ENCODE assay signal across 23 cellular contexts in genomic region chr10:29199344-29199743, GRCh38.
"Had no signal": no experiment of that assay in that cellular context is flagged by ENCODE, and none has a peak within 500 bp of the region (broad histone marks: within the 10 kb centered on the region; RNA-seq: fewer than 3 reads in every experiment).

No MANE protein-coding gene starts in this region.

- H3K36me3 Mint-ChIP-seq: activated naive CD8-positive, alpha-beta T cell had no signal

- ATAC-seq: activated T-cell treated with anti-CD3 and anti-CD28 coated beads, Interleukin-2, amount 50 U/mL, for 72 hours; body of pancreas; left colon; naive thymus-derived CD8-positive, alpha-beta T cell; sciatic nerve had no signal

- H3K4me3 ChIP-seq: body of pancreas, colonic mucosa, esophagus muscularis mucosa, prostate gland, spleen, stomach, testis, upper lobe of left lung had no signal

- H3K9me3 ChIP-seq: body of pancreas, colonic mucosa, prostate gland, stomach, testis, upper lobe of left lung had no signal

- FAIRE-seq: islet of Langerhans had no signal

- H3K4me1 ChIP-seq: body of pancreas, colonic mucosa, esophagus muscularis mucosa, prostate gland, spleen, stomach, testis, upper lobe of left lung had no signal

- H3K4me3 Mint-ChIP-seq: activated CD4-positive, alpha-beta T cell treated with anti-CD3 and anti-CD28 coated beads, Interleukin-2, amount 10 ng/mL, durations not matched to agents 24 days and 14 days; activated naive CD8-positive, alpha-beta T cell; activated T-cell treated with anti-CD3 and anti-CD28 coated beads, Interleukin-2, amount 50 U/mL, for 72 hours; naive thymus-derived CD8-positive, alpha-beta T cell had no signal

- H3K36me3 ChIP-seq: colonic mucosa, esophagus muscularis mucosa, prostate gland, spleen, stomach, upper lobe of left lung had no signal

- H3K27me3 Mint-ChIP-seq: activated CD4-positive, alpha-beta T cell treated with anti-CD3 and anti-CD28 coated beads, Interleukin-2, amount 10 ng/mL, durations not matched to agents 24 days and 14 days had no signal

- DNase-seq: activated CD4-positive, alpha-beta T cell treated with anti-CD3 and anti-CD28 coated beads, Interleukin-2, amount 10 ng/mL, durations not matched to agents 24 days and 14 days; activated CD4-positive, CD25-positive, alpha-beta regulatory T cell; activated CD8-positive, alpha-beta memory T cell treated with anti-CD3 and anti-CD28 coated beads, Interleukin-2, amount 50 U/mL, for 48 hours; activated gamma-delta T cell treated with Interleukin-2 at 50 U/mL for 16 hours; activated T-cell treated with anti-CD3 and anti-CD28 coated beads, Interleukin-2, amount 50 U/mL, for 72 hours; amniotic stem cell; body of pancreas; caudate nucleus; colonic mucosa; left colon; naive thymus-derived CD8-positive, alpha-beta T cell; nucleus accumbens; spleen; stimulated activated CD4-positive, alpha-beta T cell treated with anti-CD3 and anti-CD28 coated beads, Interleukin-1b, Interleukin-23, amount 100 ng/mL, for 48 hours; stomach; T-helper 2 cell; testis had no signal

- H3K27me3 ChIP-seq: body of pancreas, colonic mucosa, testis, upper lobe of left lung had no signal

- H3K27ac ChIP-seq: body of pancreas, colonic mucosa, esophagus muscularis mucosa, prostate gland, stomach, testis, upper lobe of left lung had no signal

- H3K27ac Mint-ChIP-seq: activated CD4-positive, alpha-beta T cell treated with anti-CD3 and anti-CD28 coated beads, Interleukin-2, amount 10 ng/mL, durations not matched to agents 24 days and 14 days; activated naive CD8-positive, alpha-beta T cell; activated T-cell treated with anti-CD3 and anti-CD28 coated beads, Interleukin-2, amount 50 U/mL, for 72 hours; naive thymus-derived CD8-positive, alpha-beta T cell had no signal

- H3K4me1 Mint-ChIP-seq: activated CD4-positive, alpha-beta T cell treated with anti-CD3 and anti-CD28 coated beads, Interleukin-2, amount 10 ng/mL, durations not matched to agents 24 days and 14 days had no signal
